14 cellular contexts compared by ENCODE assay signal in the genomic region with DNA sequence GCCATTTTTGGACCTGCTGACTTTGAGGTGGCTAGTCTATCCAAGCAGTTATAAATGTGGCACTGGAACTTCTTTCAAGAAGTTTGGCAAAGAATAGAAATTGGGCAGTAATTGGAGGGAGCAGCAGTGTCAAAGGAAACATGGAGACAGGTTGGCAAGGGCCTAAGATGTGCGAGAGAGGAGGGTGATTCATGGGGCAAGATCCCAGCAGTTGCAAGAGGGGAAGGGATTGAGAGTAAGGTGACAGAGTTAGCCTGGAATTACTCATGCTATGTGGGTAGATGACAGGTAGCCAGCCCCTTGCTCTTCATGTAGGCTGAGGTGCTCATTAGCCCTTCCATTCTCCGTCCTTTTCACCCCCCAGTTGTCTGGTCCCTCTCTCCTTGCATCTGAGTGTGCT.
"Had no signal": no experiment of that assay in that cellular context is flagged by ENCODE, and none has a peak within 500 bp of the region (broad histone marks: within the 10 kb centered on the region; RNA-seq: fewer than 3 reads in every experiment).

No MANE protein-coding gene starts in this region.

- H3K27ac ChIP-seq: breast epithelium, esophagus squamous epithelium, gastrocnemius medialis, heart right ventricle, right atrium auricular region, tibial artery, VCaP had no signal

- H3K9me3 ChIP-seq: breast epithelium, esophagus squamous epithelium, right atrium auricular region, tibial artery had no signal

- DNase-seq: activated CD4-positive, alpha-beta T cell treated with anti-CD3 and anti-CD28 coated beads for 48 hours; activated gamma-delta T cell; activated naive CD8-positive, alpha-beta T cell treated with anti-CD3 and anti-CD28 coated beads for 36 hours; esophagus squamous epithelium; gastrocnemius medialis; heart right ventricle; left ventricle myocardium superior; nephron progenitor cell; T-helper 1 cell; tibial artery had no signal

- H3K4me1 ChIP-seq: breast epithelium, gastrocnemius medialis, heart right ventricle, right atrium auricular region, tibial artery had no signal

- H3K36me3 ChIP-seq: breast epithelium, esophagus squamous epithelium, gastrocnemius medialis, heart right ventricle, right atrium auricular region, tibial artery had no signal

- H3K27me3 ChIP-seq: breast epithelium, esophagus squamous epithelium, right atrium auricular region, tibial artery had no signal

- H3K4me3 ChIP-seq: breast epithelium, esophagus squamous epithelium, gastrocnemius medialis, heart right ventricle, right atrium auricular region, skin epidermis, tibial artery had no signal

- ATAC-seq: gastrocnemius medialis, heart right ventricle, left ventricle myocardium superior had no signal
